Comparison of ENCODE assay signal across 24 cellular contexts in genomic region chr5:176737746-176738699, GRCh38.
A peak's percentile ranks its signal among the peaks of the same experiment; 100 is the strongest.
DNase-seq lines count a peak whose midpoint lies in the region; ATAC-seq and TF ChIP-seq lines count a peak whose summit lies in the region.
"Had no signal": no experiment of that assay in that cellular context is flagged by ENCODE, and none has a peak within 500 bp of the region (broad histone marks: within the 10 kb centered on the region; RNA-seq: fewer than 3 reads in every experiment).

No MANE protein-coding gene starts in this region.

- peak; percentile 1 for DNase-seq in activated CD4-positive, alpha-beta T cell treated with anti-CD3 and anti-CD28 coated beads, Interleukin-2, amount 10 ng/mL, durations not matched to agents 7 days and 5 days
- DNase-seq in activated CD4-positive, alpha-beta T cell treated with anti-CD3 and anti-CD28 coated beads for 48 hours, result no peak
- DNase-seq in activated CD8-positive, alpha-beta memory T cell treated with anti-CD3 and anti-CD28 coated beads, Interleukin-2, amount 50 U/mL, for 4 hours, result peak; percentile 9
- DNase-seq in mesenchymal stem cell (no peak), MM.1S (no peak)
- DNase-seq: activated gamma-delta T cell treated with Interleukin-2 at 50 U/mL for 16 hours; central memory CD4-positive, alpha-beta T cell; effector memory CD8-positive, alpha-beta T cell; GF-D8; GM23248; lower lobe of right lung; NCI-H2029; NCI-H446; NK-92 treated with Interleukin-12 subunit alpha and Interleukin-12 subunit beta, amount 100 ng/mL, for 24 hours; RPMI8226; stimulated activated CD4-positive, alpha-beta T cell treated with anti-CD3 and anti-CD28 coated beads, Interleukin-4, amount 100 ng/mL, for 1 hour had no signal

- H3K36me3 ChIP-seq in mesenchymal stem cell (ENCODE audit: control insufficient read depth in 1 of 2, insufficient read depth in 2 of 2, low read depth in 1 of 2, low read length in 2 of 2) (no peaks in the 10 kb centered on the region), MM.1S (replicated peaks; ENCODE audit: insufficient read depth, low read length) (no peaks in the 10 kb centered on the region)
- H3K36me3 ChIP-seq: BLaER1 treated with 17β-estradiol and CSF1 and Interleukin-3, amounts not matched to agents 10 nM and 100 nM; lower lobe of right lung; ovary had no signal

- no peak overlapping the region for H3K4ac ChIP-seq in mesenchymal stem cell (ENCODE audit: low read depth in 1 of 2, low read length in 2 of 2)

- H3K9ac ChIP-seq in mesenchymal stem cell (ENCODE audit: low read length) (no peak overlapping the region), MM.1S (ENCODE audit: low read length) (no peak overlapping the region)
- H3K9ac ChIP-seq: BLaER1 treated with 17β-estradiol and CSF1 and Interleukin-3, amounts not matched to agents 10 nM and 100 nM; GM23248 had no signal

- H3K4me1 Mint-ChIP-seq in activated CD4-positive, alpha-beta T cell treated with anti-CD3 and anti-CD28 coated beads, Interleukin-2, amount 10 ng/mL, durations not matched to agents 7 days and 5 days, result no peaks in the 10 kb centered on the region

- no peak overlapping the region for H3K4me3 Mint-ChIP-seq in activated CD4-positive, alpha-beta T cell treated with anti-CD3 and anti-CD28 coated beads, Interleukin-2, amount 10 ng/mL, durations not matched to agents 7 days and 5 days
- H3K4me3 Mint-ChIP-seq: effector memory CD8-positive, alpha-beta T cell had no signal

- no peaks in the 10 kb centered on the region for H3K9me3 ChIP-seq in mesenchymal stem cell (ENCODE audit: control insufficient read depth, low read length)
- no peaks in the 10 kb centered on the region for H3K9me3 ChIP-seq in MM.1S (replicated peaks; ENCODE audit: insufficient read depth, low read length)
- H3K9me3 ChIP-seq: A549; BLaER1 treated with 17β-estradiol and CSF1 and Interleukin-3, amounts not matched to agents 10 nM and 100 nM; lower lobe of right lung; ovary had no signal

- H3K23ac ChIP-seq in mesenchymal stem cell (ENCODE audit: low read length in 2 of 2), result no peak overlapping the region

- H2BK12ac ChIP-seq in mesenchymal stem cell (ENCODE audit: low read length in 2 of 2), result no peak overlapping the region

- no peak for ATAC-seq in GM21576 (IDR thresholded peaks at IDR 0.05; ENCODE audit: unreplicated experiment)
- ATAC-seq in GM21360 (IDR thresholded peaks at IDR 0.05; ENCODE audit: unreplicated experiment), result no peak
- ATAC-seq: A549; effector memory CD8-positive, alpha-beta T cell; GM12878; HepG2; lower lobe of right lung had no signal

- H3K79me2 ChIP-seq in MM.1S (ENCODE audit: low read length), result no peaks in the 10 kb centered on the region

- H3K4me2 ChIP-seq in mesenchymal stem cell (ENCODE audit: low read length, poor library complexity, severe bottlenecking), result no peak overlapping the region
- no peak overlapping the region for H3K4me2 ChIP-seq in MM.1S (ENCODE audit: low read depth, low read length)
- H3K4me2 ChIP-seq: A549 had no signal

- 84% methylated on average over 15 of the region's 21 CpGs for WGBS in mesenchymal stem cell

- peaks cover 46 to 96% of the 10 kb centered on the region in 2 experiments for H3K27me3 ChIP-seq in mesenchymal stem cell (ENCODE audit: control insufficient read depth in 1 of 2, insufficient read depth in 1 of 2, low read length in 2 of 2)
- peaks cover 95% of the 10 kb centered on the region for H3K27me3 ChIP-seq in MM.1S (replicated peaks; ENCODE audit: insufficient read depth, low read length)
- H3K27me3 ChIP-seq: ovary had no signal

- H3K79me1 ChIP-seq in mesenchymal stem cell (replicated peaks; ENCODE audit: low read length, poor library complexity, severe bottlenecking), result no peaks in the 10 kb centered on the region

- H3K4me3 ChIP-seq in mesenchymal stem cell (ENCODE audit: insufficient read depth in 1 of 2, low read depth in 1 of 2, low read length in 2 of 2) (no peak overlapping the region), MM.1S (ENCODE audit: low read length) (no peak overlapping the region)
- H3K4me3 ChIP-seq: A549; BLaER1 treated with 17β-estradiol and CSF1 and Interleukin-3, amounts not matched to agents 10 nM and 100 nM; GM12878; GM23248; lower lobe of right lung; ovary had no signal

- H3K9me3 Mint-ChIP-seq in activated CD4-positive, alpha-beta T cell treated with anti-CD3 and anti-CD28 coated beads, Interleukin-2, amount 10 ng/mL, durations not matched to agents 7 days and 5 days, result no peaks in the 10 kb centered on the region
- H3K9me3 Mint-ChIP-seq: effector memory CD8-positive, alpha-beta T cell had no signal

- no peak overlapping the region for H4K8ac ChIP-seq in mesenchymal stem cell (ENCODE audit: low read length)

- POLR2A ChIA-PET in activated CD4-positive, alpha-beta T cell treated with anti-CD3 and anti-CD28 coated beads, Interleukin-2, amount 10 ng/mL, durations not matched to agents 7 days and 5 days (lab: Charles Lee), result no interaction called here

- no peak overlapping the region for H3K18ac ChIP-seq in mesenchymal stem cell (ENCODE audit: low read depth in 1 of 2, low read length in 2 of 2)

- H3K36me3 Mint-ChIP-seq in activated CD4-positive, alpha-beta T cell treated with anti-CD3 and anti-CD28 coated beads, Interleukin-2, amount 10 ng/mL, durations not matched to agents 7 days and 5 days (ENCODE audit: low read depth), result no peaks in the 10 kb centered on the region

- peak overlapping the region; percentile 81 for H3K27ac ChIP-seq in mesenchymal stem cell (ENCODE audit: low read length, poor library complexity, severe bottlenecking)
- peak overlapping the region; percentile 50 for H3K27ac ChIP-seq in temporal lobe (ENCODE audit: low read depth, low read length)
- H3K27ac ChIP-seq in MM.1S (ENCODE audit: low read length), result no peak overlapping the region
- H3K27ac ChIP-seq: A549; BLaER1 treated with 17β-estradiol and CSF1 and Interleukin-3, amounts not matched to agents 10 nM and 100 nM; GM23248; lower lobe of right lung; ovary had no signal

- H2BK5ac ChIP-seq in mesenchymal stem cell (ENCODE audit: low read depth, low read length, poor library complexity, severe bottlenecking), result peak overlapping the region; percentile 39

- H3K14ac ChIP-seq in mesenchymal stem cell (ENCODE audit: low read length in 2 of 2), result no peak overlapping the region

- no peaks in the 10 kb centered on the region for H3K9me2 ChIP-seq in MM.1S (replicated peaks; ENCODE audit: insufficient read depth, low read length)

- no peaks in the 10 kb centered on the region for H4K20me1 ChIP-seq in MM.1S (ENCODE audit: insufficient read depth, low read length)

- H3F3A ChIP-seq in MM.1S (ENCODE audit: insufficient read depth, low read length), result no peaks in the 10 kb centered on the region

- CTCF ChIA-PET in activated CD4-positive, alpha-beta T cell treated with anti-CD3 and anti-CD28 coated beads, Interleukin-2, amount 10 ng/mL, durations not matched to agents 7 days and 5 days (lab: Charles Lee), result interaction anchor here (1.0 kb wide), 1 partner anchor 43 kb away, joined by 3 read pairs; no protein-coding TSS in a partner anchor

- H3K27ac Mint-ChIP-seq in activated CD4-positive, alpha-beta T cell treated with anti-CD3 and anti-CD28 coated beads, Interleukin-2, amount 10 ng/mL, durations not matched to agents 7 days and 5 days, result no peak overlapping the region
- H3K27ac Mint-ChIP-seq: effector memory CD8-positive, alpha-beta T cell had no signal

- H2AFZ ChIP-seq in mesenchymal stem cell (ENCODE audit: low read depth, low read length), result no peak overlapping the region
- H2AFZ ChIP-seq in MM.1S (ENCODE audit: low read length), result no peak overlapping the region
- H2AFZ ChIP-seq: GM23248 had no signal

- TF ChIP-seq CTCF in MM.1S (IDR thresholded peaks at IDR 0.05; ENCODE audit: low read length), result no peak

- H2BK15ac ChIP-seq in mesenchymal stem cell (ENCODE audit: low read depth, poor library complexity, severe bottlenecking), result no peak overlapping the region

- H3K4me1 ChIP-seq in mesenchymal stem cell (ENCODE audit: control insufficient read depth, insufficient read depth, low read depth, low read length) (peaks cover 35% of the 10 kb centered on the region), MM.1S (ENCODE audit: low read length) (no peaks in the 10 kb centered on the region)
- H3K4me1 ChIP-seq: A549, lower lobe of right lung had no signal

- peaks cover 40% of the 10 kb centered on the region for H3K27me3 Mint-ChIP-seq in activated CD4-positive, alpha-beta T cell treated with anti-CD3 and anti-CD28 coated beads, Interleukin-2, amount 10 ng/mL, durations not matched to agents 7 days and 5 days

- H2BK120ac ChIP-seq in mesenchymal stem cell (ENCODE audit: low read depth, low read length), result no peak overlapping the region

- peak overlapping the region; percentile 83 for H2AK5ac ChIP-seq in mesenchymal stem cell (ENCODE audit: low read length, severe bottlenecking)

- H4K91ac ChIP-seq in mesenchymal stem cell (ENCODE audit: low read length), result no peak overlapping the region

Comparison
In these comparisons a context has a peak if more than half of its experiments do, and no peak if none do; other contexts are left out.
1. DNase-seq: peak in activated CD4-positive, alpha-beta T cell treated with anti-CD3 and anti-CD28 coated beads, Interleukin-2, amount 10 ng/mL, durations not matched to agents 7 days and 5 days (single experiment) and activated CD8-positive, alpha-beta memory T cell treated with anti-CD3 and anti-CD28 coated beads, Interleukin-2, amount 50 U/mL, for 4 hours (single experiment); none in activated CD4-positive, alpha-beta T cell treated with anti-CD3 and anti-CD28 coated beads for 48 hours (single experiment), mesenchymal stem cell (single experiment) and MM.1S (single experiment).